ENCODE assay signal across 31 cellular contexts in the genomic region with DNA sequence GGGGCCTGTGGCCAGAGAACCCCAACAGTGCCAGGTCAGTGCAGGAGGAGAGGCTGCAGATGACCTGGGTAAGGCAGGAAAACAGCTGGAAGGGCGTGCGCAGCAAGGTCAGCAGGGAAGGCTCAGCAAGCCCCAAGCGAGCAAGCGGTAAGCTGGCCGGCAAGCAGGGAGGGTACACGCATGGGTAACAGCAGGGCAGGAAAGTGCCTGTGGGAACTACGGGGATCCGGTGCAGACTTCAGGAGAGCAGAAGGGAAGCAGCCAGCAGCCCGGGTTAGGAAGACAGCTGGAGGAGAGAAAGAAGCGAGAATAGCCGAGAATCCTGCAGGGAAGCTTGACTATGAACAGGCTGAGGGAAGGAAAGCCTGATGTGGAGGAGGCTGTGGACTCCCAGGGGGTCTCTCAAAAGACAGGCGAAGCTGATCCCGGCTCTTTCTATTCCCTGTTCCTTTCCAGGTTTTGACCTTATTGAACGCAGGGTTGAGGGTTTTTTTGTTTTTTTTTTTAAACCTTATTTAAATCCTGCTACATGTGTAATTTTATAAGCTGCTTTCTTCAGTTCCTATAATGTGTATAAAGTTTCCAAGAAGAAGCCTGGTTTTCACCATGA. TPM values are rescaled to one million over a fixed set of nuclear protein-coding genes. Genes with fewer than 3 reads are reported as not detected.
DNase-seq lines count a peak whose midpoint lies in the region; ATAC-seq and TF ChIP-seq lines count a peak whose summit lies in the region.
"Had no signal": no experiment of that assay in that cellular context is flagged by ENCODE, and none has a peak within 500 bp of the region (broad histone marks: within the 10 kb centered on the region; RNA-seq: fewer than 3 reads in every experiment).

No MANE protein-coding gene starts in this region.

- POLR2A ChIA-PET in PC-3 (lab: Charles Lee; ENCODE audit: unreplicated experiment) = interaction anchor here (0.6 kb wide), 3 partner anchors 122 to 325 kb away, joined by 3 to 9 read pairs (median 3); partner anchors contain the start of gene RIPK4

- no peak overlapping the region for H3K4me2 ChIP-seq in smooth muscle cell
- H3K4me2 ChIP-seq in PC-3 (ENCODE audit: low read length) = no peak overlapping the region
- H3K4me2 ChIP-seq: hepatocyte had no signal

- H3K36me3 Mint-ChIP-seq in activated CD8-positive, alpha-beta memory T cell treated with anti-CD3 and anti-CD28 coated beads, Interleukin-2, amount 10 ng/mL, durations not matched to agents 7 days and 5 days = no peaks in the 10 kb centered on the region
- H3K36me3 Mint-ChIP-seq: activated naive CD8-positive, alpha-beta T cell treated with anti-CD3 and anti-CD28 coated beads for 36 hours had no signal

- BruUV-seq in PC-3 (replicated peaks; lab: Mats Ljungman, UMichigan) = no TSS peak

- H3K4me3 Mint-ChIP-seq in activated CD8-positive, alpha-beta memory T cell treated with anti-CD3 and anti-CD28 coated beads, Interleukin-2, amount 10 ng/mL, durations not matched to agents 7 days and 5 days = no peak overlapping the region
- H3K4me3 Mint-ChIP-seq: activated CD8-positive, alpha-beta T cell treated with anti-CD3 and anti-CD28 coated beads, Interleukin-2, amount 10 ng/mL, durations not matched to agents 7 days and 5 days; activated naive CD8-positive, alpha-beta T cell treated with anti-CD3 and anti-CD28 coated beads for 36 hours; activated T-cell treated with anti-CD3 and anti-CD28 coated beads, Interleukin-2, amount 50 U/mL, for 72 hours; natural killer cell treated with Interleukin-12 subunit alpha and Interleukin-12 subunit beta and Interleukin-15 and Interleukin-18, amount 100 ng/mL, for 72 hours; stimulated activated naive CD8-positive, alpha-beta T cell treated with anti-CD3 and anti-CD28 coated beads, Interleukin-15, Interleukin-2, amounts not matched to agents 100 ng/mL and 50 ng/mL, for 24 hours had no signal

- no peak for TF ChIP-seq CTCF in smooth muscle cell (IDR thresholded peaks at IDR 0.05; ENCODE audit: borderline replicate concordance, insufficient read depth, poor library complexity, severe bottlenecking)
- no peak for TF ChIP-seq CTCF in PC-3 (conservative IDR thresholded peaks at IDR 0.05; ENCODE audit: low read depth, low read length)
- TF ChIP-seq CTCF in esophagus squamous epithelium (IDR thresholded peaks at IDR 0.05) = no peak

- H3K9me3 ChIP-seq in iPS-20b (ENCODE audit: insufficient read depth, low read depth, low read length) = peaks cover 5% of the 10 kb centered on the region; the same call in 1 of the 2 replicates
- no peaks in the 10 kb centered on the region for H3K9me3 ChIP-seq in smooth muscle cell (replicated peaks; ENCODE audit: low read depth)
- H3K9me3 ChIP-seq in PC-3 (ENCODE audit: low read length) = no peaks in the 10 kb centered on the region
- no peaks in the 10 kb centered on the region for H3K9me3 ChIP-seq in esophagus squamous epithelium
- H3K9me3 ChIP-seq: SJSA1 had no signal

- CTCF ChIA-PET in activated CD8-positive, alpha-beta memory T cell treated with anti-CD3 and anti-CD28 coated beads, Interleukin-2, amount 10 ng/mL, durations not matched to agents 7 days and 5 days (lab: Charles Lee) = interaction anchor here (1.8 to 2.8 kb wide), 2 partner anchors 16 to 26 kb away, joined by 7 to 11 read pairs; no protein-coding TSS in a partner anchor
- CTCF ChIA-PET in PC-3 (lab: Charles Lee) = interaction anchor here (0.6 kb wide), 1 partner anchor 22 kb away, joined by 3 read pairs; no protein-coding TSS in a partner anchor

- no peak overlapping the region for H3K9ac ChIP-seq in iPS-20b (ENCODE audit: low read depth, low read length)
- no peak overlapping the region for H3K9ac ChIP-seq in smooth muscle cell (ENCODE audit: low read depth)
- H3K9ac ChIP-seq in PC-3 (ENCODE audit: low read length) = no peak overlapping the region

- no peak overlapping the region for H3K27ac Mint-ChIP-seq in activated CD8-positive, alpha-beta memory T cell treated with anti-CD3 and anti-CD28 coated beads, Interleukin-2, amount 10 ng/mL, durations not matched to agents 7 days and 5 days
- H3K27ac Mint-ChIP-seq: activated CD8-positive, alpha-beta T cell treated with anti-CD3 and anti-CD28 coated beads, Interleukin-2, amount 10 ng/mL, durations not matched to agents 7 days and 5 days; activated naive CD8-positive, alpha-beta T cell treated with anti-CD3 and anti-CD28 coated beads for 36 hours; activated T-cell treated with anti-CD3 and anti-CD28 coated beads, Interleukin-2, amount 50 U/mL, for 72 hours; progenitor cell of endocrine pancreas; stimulated activated naive CD8-positive, alpha-beta T cell treated with anti-CD3 and anti-CD28 coated beads, Interleukin-15, Interleukin-2, amounts not matched to agents 100 ng/mL and 50 ng/mL, for 24 hours had no signal

- whole genome bisulfite sequencing in smooth muscle cell (ENCODE audit: low lambda C conversion rate) = 63% methylated on average over 14 of the region's 14 CpGs
- WGBS in esophagus squamous epithelium, 2 donors = 63 to 69% methylated on average over 11 to 14 of the region's 14 CpGs

- peaks cover 6% of the 10 kb centered on the region for H3K4me1 Mint-ChIP-seq in activated CD8-positive, alpha-beta memory T cell treated with anti-CD3 and anti-CD28 coated beads, Interleukin-2, amount 10 ng/mL, durations not matched to agents 7 days and 5 days

- ATAC-seq in activated CD8-positive, alpha-beta memory T cell treated with anti-CD3 and anti-CD28 coated beads, Interleukin-2, amount 10 ng/mL, durations not matched to agents 7 days and 5 days = no peak
- ATAC-seq in PC-3 = no peak
- ATAC-seq: activated CD8-positive, alpha-beta T cell treated with anti-CD3 and anti-CD28 coated beads, Interleukin-2, amount 10 ng/mL, durations not matched to agents 7 days and 5 days; activated T-cell treated with anti-CD3 and anti-CD28 coated beads, Interleukin-2, amount 50 U/mL, for 72 hours; HepG2; left cardiac atrium; natural killer cell treated with Interleukin-12 subunit alpha and Interleukin-12 subunit beta and Interleukin-15 and Interleukin-18, amount 100 ng/mL, for 72 hours had no signal

- H3K9me2 ChIP-seq in PC-3 (replicated peaks; ENCODE audit: low read length) = no peaks in the 10 kb centered on the region

- H3K27ac ChIP-seq in iPS-20b (ENCODE audit: low read length) = no peak overlapping the region
- H3K27ac ChIP-seq in smooth muscle cell (ENCODE audit: low read depth) = no peak overlapping the region
- no peak overlapping the region for H3K27ac ChIP-seq in PC-3 (ENCODE audit: low read length)
- H3K27ac ChIP-seq in esophagus squamous epithelium = no peak overlapping the region
- H3K27ac ChIP-seq: 22Rv1, breast epithelium, hepatocyte, SJSA1, WERI-Rb-1 had no signal

- DNase-seq in NCI-H1694 treated with DMSO at 0.1 percent for 48 hours (lab: John Stamatoyannopoulos, UW) (peak; percentile 21), NCI-H1694 (lab: John Stamatoyannopoulos, UW) (no peak), NCI-H526 treated with DMSO at 0.1 percent for 48 hours (lab: John Stamatoyannopoulos, UW) (peak; percentile 40), smooth muscle cell (lab: John Stamatoyannopoulos, UW; ENCODE audit: unreplicated experiment) (no peak), PC-3 (no peak), esophagus squamous epithelium (lab: John Stamatoyannopoulos, UW) (no peak)
- no peak for DNase-seq in activated CD8-positive, alpha-beta memory T cell treated with anti-CD3 and anti-CD28 coated beads, Interleukin-2, amount 10 ng/mL, durations not matched to agents 7 days and 5 days
- DNase-seq: activated CD8-positive, alpha-beta T cell treated with anti-CD3 and anti-CD28 coated beads, Interleukin-2, amount 10 ng/mL, durations not matched to agents 7 days and 5 days; activated naive CD8-positive, alpha-beta T cell treated with anti-CD3 and anti-CD28 coated beads for 36 hours; activated T-cell treated with anti-CD3 and anti-CD28 coated beads, Interleukin-2, amount 50 U/mL, for 72 hours; AML-193; left cardiac atrium; NCI-H1436; NCI-H524 treated with DMSO at 0.1 percent for 48 hours; OCI-M1; stimulated activated CD4-positive, alpha-beta T cell treated with anti-CD3 and anti-CD28 coated beads, Interleukin-2, amount 100 ng/mL, for 48 hours; T-helper 2 cell; trophoblast cell; WERI-Rb-1 had no signal

- H3F3A ChIP-seq in smooth muscle cell (ENCODE audit: low read depth) (no peaks in the 10 kb centered on the region), PC-3 (ENCODE audit: low read length, unreplicated experiment) (no peaks in the 10 kb centered on the region)

- no peaks in the 10 kb centered on the region for H4K20me1 ChIP-seq in smooth muscle cell (ENCODE audit: low read depth)
- no peaks in the 10 kb centered on the region for H4K20me1 ChIP-seq in PC-3 (ENCODE audit: low read length)

- H3K36me3 ChIP-seq in iPS-20b (ENCODE audit: insufficient read depth, low read depth, low read length) (no peaks in the 10 kb centered on the region), smooth muscle cell (ENCODE audit: low read depth) (no peaks in the 10 kb centered on the region), PC-3 (ENCODE audit: low read depth, low read length) (no peaks in the 10 kb centered on the region), esophagus squamous epithelium (no peaks in the 10 kb centered on the region)
- H3K36me3 ChIP-seq: breast epithelium, SJSA1, WERI-Rb-1 had no signal

- intact Hi-C loops in PC-3 (cut with micrococcal nuclease) (no loop called here), esophagus squamous epithelium (cut with DNase I) (no loop called here)

- peaks cover 10% of the 10 kb centered on the region for H3K27me3 Mint-ChIP-seq in activated CD8-positive, alpha-beta memory T cell treated with anti-CD3 and anti-CD28 coated beads, Interleukin-2, amount 10 ng/mL, durations not matched to agents 7 days and 5 days
- H3K27me3 Mint-ChIP-seq: activated naive CD8-positive, alpha-beta T cell treated with anti-CD3 and anti-CD28 coated beads for 36 hours; stimulated activated naive CD8-positive, alpha-beta T cell treated with anti-CD3 and anti-CD28 coated beads, Interleukin-15, Interleukin-2, amounts not matched to agents 100 ng/mL and 50 ng/mL, for 24 hours had no signal

- H3K27me3 ChIP-seq in iPS-20b (ENCODE audit: insufficient read depth, low read length) = peaks cover 21% of the 10 kb centered on the region
- no peaks in the 10 kb centered on the region for H3K27me3 ChIP-seq in smooth muscle cell (ENCODE audit: low read depth)
- H3K27me3 ChIP-seq in PC-3 (ENCODE audit: low read length) = no peaks in the 10 kb centered on the region
- peaks cover 0 to 26% (median 0%) of the 10 kb centered on the region in 4 donors for H3K27me3 ChIP-seq in esophagus squamous epithelium
- H3K27me3 ChIP-seq: breast epithelium, hepatocyte, SJSA1 had no signal

- no peak for TF ChIP-seq POLR2A in esophagus squamous epithelium (IDR thresholded peaks at IDR 0.05)

- H3K4me1 ChIP-seq in iPS-20b (ENCODE audit: insufficient read depth, low read length) (0 out of 2 replicates have a peak, but pooled peaks cover 4% of the 10 kb centered on the region), smooth muscle cell (ENCODE audit: low read depth) (no peaks in the 10 kb centered on the region), PC-3 (ENCODE audit: insufficient read depth, low read length) (peaks cover 19% of the 10 kb centered on the region), esophagus squamous epithelium (peaks cover 0 to 33% (median 5%) of the 10 kb centered on the region in 3 donors)
- H3K4me1 ChIP-seq: breast epithelium had no signal

- H3K79me2 ChIP-seq in smooth muscle cell (ENCODE audit: low read depth) (no peaks in the 10 kb centered on the region), PC-3 (ENCODE audit: low read length) (no peaks in the 10 kb centered on the region)
- H3K79me2 ChIP-seq: hepatocyte had no signal

- H3K9me3 Mint-ChIP-seq in activated CD8-positive, alpha-beta memory T cell treated with anti-CD3 and anti-CD28 coated beads, Interleukin-2, amount 10 ng/mL, durations not matched to agents 7 days and 5 days (ENCODE audit: low read depth) = no peaks in the 10 kb centered on the region
- H3K9me3 Mint-ChIP-seq: natural killer cell treated with Interleukin-12 subunit alpha and Interleukin-12 subunit beta and Interleukin-15 and Interleukin-18, amount 100 ng/mL, for 72 hours; stimulated activated naive CD8-positive, alpha-beta T cell treated with anti-CD3 and anti-CD28 coated beads, Interleukin-15, Interleukin-2, amounts not matched to agents 100 ng/mL and 50 ng/mL, for 24 hours had no signal

- H3K4me3 ChIP-seq in iPS-20b (ENCODE audit: low read length) (peak overlapping the region; percentile 46; the same call in 1 of the 2 replicates), smooth muscle cell (no peak overlapping the region), PC-3 (ENCODE audit: low read length) (no peak overlapping the region), esophagus squamous epithelium (no peak overlapping the region)
- H3K4me3 ChIP-seq: breast epithelium, hepatocyte, SJSA1 had no signal

- peak overlapping the region; percentile 33 for H2AFZ ChIP-seq in smooth muscle cell (ENCODE audit: low read depth)
- H2AFZ ChIP-seq in PC-3 (ENCODE audit: low read length) = no peak overlapping the region
- H2AFZ ChIP-seq: hepatocyte had no signal

RNA-seq across cellular contexts. Expression of gene UMODL1, which starts 20.9 kb away (rescaled TPM):
- not detected in 2 replicates for total RNA-seq in smooth muscle cell
- polyA plus RNA-seq in smooth muscle cell = 0.14 TPM in 1 of 2 replicates, not detected in the other
- total RNA-seq in activated CD8-positive, alpha-beta memory T cell treated with anti-CD3 and anti-CD28 coated beads, Interleukin-2, amount 10 ng/mL, durations not matched to agents 7 days and 5 days = under 1 TPM in 1 of 2 experiments, not detected in 1; 0.05 TPM
- total RNA-seq in PC-3 (2014; rRNA removed) = 0.58 TPM in 1 of 2 replicates, not detected in the other
- not detected for total RNA-seq in esophagus squamous epithelium
- total RNA-seq: activated CD8-positive, alpha-beta T cell treated with anti-CD3 and anti-CD28 coated beads, Interleukin-2, amount 10 ng/mL, durations not matched to agents 7 days and 5 days; activated naive CD8-positive, alpha-beta T cell treated with anti-CD3 and anti-CD28 coated beads for 36 hours; breast epithelium; fibroblast of villous mesenchyme; HepG2; left cardiac atrium; M059J; natural killer cell treated with Interleukin-12 subunit alpha and Interleukin-12 subunit beta and Interleukin-15 and Interleukin-18, amount 100 ng/mL, for 72 hours; SJSA1; skeletal muscle tissue had no signal
- polyA plus RNA-seq: HepG2 had no signal

Comparison
In these comparisons a context has a peak if more than half of its experiments do, and no peak if none do; other contexts are left out.
1. DNase-seq: peak in NCI-H1694 treated with DMSO at 0.1 percent for 48 hours (single experiment) and NCI-H526 treated with DMSO at 0.1 percent for 48 hours (single experiment); none in NCI-H1694 (single experiment), smooth muscle cell (single experiment), activated CD8-positive, alpha-beta memory T cell treated with anti-CD3 and anti-CD28 coated beads, Interleukin-2, amount 10 ng/mL, durations not matched to agents 7 days and 5 days (single experiment), PC-3 (single experiment) and esophagus squamous epithelium (single experiment).